14 cellular contexts compared by ENCODE assay signal in the genomic region with DNA sequence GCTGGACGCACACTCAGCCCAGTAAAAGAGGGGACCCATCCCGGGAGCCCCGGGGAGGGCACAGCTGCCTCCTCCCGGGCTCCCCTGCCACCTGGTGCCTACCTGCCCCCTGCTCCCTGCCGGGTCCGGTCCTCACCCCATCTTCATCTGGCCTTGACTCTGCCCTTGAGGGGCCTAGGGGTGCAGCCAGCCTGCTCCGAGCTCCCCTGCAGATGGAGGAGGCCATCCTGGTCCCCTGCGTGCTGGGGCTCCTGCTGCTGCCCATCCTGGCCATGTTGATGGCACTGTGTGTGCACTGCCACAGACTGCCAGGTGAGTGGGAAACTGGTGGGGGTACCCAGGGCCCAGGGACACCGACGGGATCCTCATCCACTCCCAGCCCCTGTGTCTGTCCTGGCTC. TPM values are rescaled to one million over a fixed set of nuclear protein-coding genes. Genes with fewer than 3 reads are reported as not detected.
DNase-seq lines count a peak whose midpoint lies in the region; ATAC-seq and TF ChIP-seq lines count a peak whose summit lies in the region.
"Had no signal": no experiment of that assay in that cellular context is flagged by ENCODE, and none has a peak within 500 bp of the region (broad histone marks: within the 10 kb centered on the region; RNA-seq: fewer than 3 reads in every experiment).

No MANE protein-coding gene starts in this region.

- in situ Hi-C loops in mammary epithelial cell (cut with MboI; ENCODE audit: low sequenced_read_pairs in 2 of 2): no loop called here

- H3K27ac Mint-ChIP-seq in activated T-helper 1 cell treated with anti-CD3 and anti-CD28 coated beads, Interleukin-12 subunit alpha, Interleukin-12 subunit beta, Interleukin-2, Interleukin-4 antibody, amounts not matched to agents 30 ng/mL and 10 ng/mL and 1 ng/mL, durations not matched to agents 14 hours and 24 hours and 36 hours: peak overlapping the region; percentile 98
- H3K27ac Mint-ChIP-seq: H9 had no signal

- peaks cover 66% of the 10 kb centered on the region for H3K36me3 Mint-ChIP-seq in activated T-helper 1 cell treated with anti-CD3 and anti-CD28 coated beads, Interleukin-12 subunit alpha, Interleukin-12 subunit beta, Interleukin-2, Interleukin-4 antibody, amounts not matched to agents 30 ng/mL and 10 ng/mL and 1 ng/mL, durations not matched to agents 14 hours and 24 hours and 36 hours (ENCODE audit: low read depth)

- BruUV-seq in mammary epithelial cell (replicated peaks; lab: Mats Ljungman, UMichigan): no TSS peak

- H3K4me3 ChIP-seq in breast epithelium (peak overlapping the region; percentile 18 to 37 (median 27)), mammary epithelial cell (replicated peaks in 1 of 3; ENCODE audit: insufficient read depth in 1 of 3, low read depth in 2 of 3, low read length in 3 of 3) (no peak overlapping the region), mucosa of rectum (ENCODE audit: low read length in 2 of 2) (peak overlapping the region; percentile 36 to 65)

- intact Hi-C loops in breast epithelium (cut with DNase I; ENCODE audit: low total_unique reads) (no loop called here), mammary epithelial cell (cut with micrococcal nuclease) (no loop called here)
- intact Hi-C loops in activated T-helper 1 cell treated with anti-CD3 and anti-CD28 coated beads, Interleukin-12 subunit alpha, Interleukin-12 subunit beta, Interleukin-2, Interleukin-4 antibody, amounts not matched to agents 30 ng/mL and 10 ng/mL and 1 ng/mL, durations not matched to agents 14 hours and 24 hours and 36 hours (cut with micrococcal nuclease): loop anchor here (1.0 to 2.0 kb wide), 2 partner anchors 11 to 60 kb away; a partner anchor contains a TSS

- H3K4me3 Mint-ChIP-seq in activated T-helper 1 cell treated with anti-CD3 and anti-CD28 coated beads, Interleukin-12 subunit alpha, Interleukin-12 subunit beta, Interleukin-2, Interleukin-4 antibody, amounts not matched to agents 30 ng/mL and 10 ng/mL and 1 ng/mL, durations not matched to agents 14 hours and 24 hours and 36 hours: peak overlapping the region; percentile 90
- H3K4me3 Mint-ChIP-seq: H9 had no signal

- H3K9ac ChIP-seq in mammary epithelial cell (ENCODE audit: insufficient read depth, low read length) (no peak overlapping the region), mucosa of rectum (ENCODE audit: low read depth in 1 of 2, low read length in 2 of 2) (no peak overlapping the region)

- H3K4me1 ChIP-seq in breast epithelium (no peaks in the 10 kb centered on the region), mammary epithelial cell (ENCODE audit: insufficient read depth, low read length) (no peaks in the 10 kb centered on the region), mucosa of rectum (ENCODE audit: control insufficient read depth in 2 of 2, insufficient read depth in 2 of 2, low read length in 2 of 2) (no peaks in the 10 kb centered on the region)

- no peak overlapping the region for H2AFZ ChIP-seq in mammary epithelial cell (ENCODE audit: low read depth, low read length)

- H3K4me2 ChIP-seq in mammary epithelial cell (ENCODE audit: insufficient read depth, low read depth, low read length): no peak overlapping the region

- TF ChIP-seq CTCF in breast epithelium (IDR thresholded peaks at IDR 0.05): no peak
- no peak for TF ChIP-seq CTCF in mammary epithelial cell (conservative IDR thresholded peaks at IDR 0.05 in 1 of 2, IDR thresholded peaks at IDR 0.05 in 1 of 2; ENCODE audit: extremely low read depth in 1 of 2, insufficient read depth in 1 of 2, low read depth in 1 of 2, low read length in 2 of 2)

- H3K79me2 ChIP-seq in mammary epithelial cell (ENCODE audit: insufficient read depth, low read length): no peaks in the 10 kb centered on the region

- peaks cover 48% of the 10 kb centered on the region for H3K4me1 Mint-ChIP-seq in activated T-helper 1 cell treated with anti-CD3 and anti-CD28 coated beads, Interleukin-12 subunit alpha, Interleukin-12 subunit beta, Interleukin-2, Interleukin-4 antibody, amounts not matched to agents 30 ng/mL and 10 ng/mL and 1 ng/mL, durations not matched to agents 14 hours and 24 hours and 36 hours (ENCODE audit: low read depth)
- H3K4me1 Mint-ChIP-seq: H9 had no signal

- peaks cover 3% of the 10 kb centered on the region for H3K9me3 Mint-ChIP-seq in activated T-helper 1 cell treated with anti-CD3 and anti-CD28 coated beads, Interleukin-12 subunit alpha, Interleukin-12 subunit beta, Interleukin-2, Interleukin-4 antibody, amounts not matched to agents 30 ng/mL and 10 ng/mL and 1 ng/mL, durations not matched to agents 14 hours and 24 hours and 36 hours

- dilution Hi-C loops in mammary epithelial cell (cut with HindIII; ENCODE audit: low sequenced_read_pairs): no loop called here

- CTCF ChIA-PET in mammary epithelial cell (lab: Charles Lee; ENCODE audit: low non-redundant PET): no interaction called here

- ATAC-seq in GM18909 (IDR thresholded peaks at IDR 0.05; ENCODE audit: poor library complexity, unreplicated experiment): no peak
- no peak for ATAC-seq in HG02571 (IDR thresholded peaks at IDR 0.05; ENCODE audit: unreplicated experiment)

- H3K36me3 ChIP-seq in breast epithelium (peaks cover 18% of the 10 kb centered on the region), mammary epithelial cell (ENCODE audit: insufficient read depth, low read length) (peaks cover 10% of the 10 kb centered on the region), mucosa of rectum (ENCODE audit: control insufficient read depth in 2 of 2, insufficient read depth in 2 of 2, low read length in 2 of 2) (peaks cover 15 to 44% of the 10 kb centered on the region in 2 donors)

- TF ChIP-seq POLR2A in breast epithelium (IDR thresholded peaks at IDR 0.05): no peak
- no peak for TF ChIP-seq POLR2A in erythroblast (IDR thresholded peaks at IDR 0.05; ENCODE audit: low read length)

- peak overlapping the region in 1 of 2 donors; percentile 12 for H3K27ac ChIP-seq in breast epithelium
- no peak overlapping the region for H3K27ac ChIP-seq in mammary epithelial cell (ENCODE audit: insufficient read depth, low read depth, low read length)
- peak overlapping the region in 1 of 2 donors; percentile 38 for H3K27ac ChIP-seq in mucosa of rectum (ENCODE audit: low read depth in 2 of 2, low read length in 2 of 2)
- H3K27ac ChIP-seq: VCaP had no signal

- no peaks in the 10 kb centered on the region for H4K20me1 ChIP-seq in mammary epithelial cell (ENCODE audit: insufficient read depth, low read length)

- H3K9me3 ChIP-seq in breast epithelium (peaks cover 0 to 7% of the 10 kb centered on the region in 2 donors), mammary epithelial cell (replicated peaks; ENCODE audit: insufficient read depth, low read length) (no peaks in the 10 kb centered on the region), mucosa of rectum (ENCODE audit: control insufficient read depth in 2 of 2, low read length in 2 of 2) (no peaks in the 10 kb centered on the region)

- DNase-seq in breast epithelium (ENCODE audit: low spot score in 2 of 2) (no peak), mammary epithelial cell (no peak), erythroblast (lab: John Stamatoyannopoulos, UW) (no peak), NCI-H748 treated with DMSO at 0.1 percent for 48 hours (lab: John Stamatoyannopoulos, UW) (no peak)
- DNase-seq in activated T-helper 1 cell treated with anti-CD3 and anti-CD28 coated beads, Interleukin-12 subunit alpha, Interleukin-12 subunit beta, Interleukin-2, Interleukin-4 antibody, amounts not matched to agents 30 ng/mL and 10 ng/mL and 1 ng/mL, durations not matched to agents 14 hours and 24 hours and 36 hours (ENCODE audit: low spot score): no peak
- DNase-seq: aorta, H9, NCI-H446 treated with DMSO at 0.1 percent for 48 hours, SHP77 had no signal

- 100% methylated on average over 4 of the region's 10 CpGs for WGBS in mammary epithelial cell (ENCODE audit: low coverage, missing lambda C conversion rate)

- H3K27me3 Mint-ChIP-seq in activated T-helper 1 cell treated with anti-CD3 and anti-CD28 coated beads, Interleukin-12 subunit alpha, Interleukin-12 subunit beta, Interleukin-2, Interleukin-4 antibody, amounts not matched to agents 30 ng/mL and 10 ng/mL and 1 ng/mL, durations not matched to agents 14 hours and 24 hours and 36 hours (ENCODE audit: insufficient read depth): no peaks in the 10 kb centered on the region

- no peaks in the 10 kb centered on the region for H3K27me3 ChIP-seq in breast epithelium
- H3K27me3 ChIP-seq in mammary epithelial cell (ENCODE audit: insufficient read depth, low read length): no peaks in the 10 kb centered on the region
- H3K27me3 ChIP-seq in mucosa of rectum (ENCODE audit: control insufficient read depth in 2 of 2, insufficient read depth in 2 of 2, low read length in 2 of 2): no peaks in the 10 kb centered on the region

RNA-seq across cellular contexts. Expression of a gene that starts 0.4 kb away (rescaled TPM):
- total RNA-seq in breast epithelium: 1 to 10 TPM; 4.0 to 8.2 (median 4.3) TPM
- 1 to 10 TPM in 1 of 2 donors, under 1 TPM in 1; 0.83 to 3.1 TPM for total RNA-seq in mammary epithelial cell
- polyA plus RNA-seq in mammary epithelial cell: 1.5 TPM
- polyA minus RNA-seq in mammary epithelial cell: 1.7 TPM
- 230 and 234 TPM in 2 replicates for total RNA-seq in activated T-helper 1 cell treated with anti-CD3 and anti-CD28 coated beads, Interleukin-12 subunit alpha, Interleukin-12 subunit beta, Interleukin-2, Interleukin-4 antibody, amounts not matched to agents 30 ng/mL and 10 ng/mL and 1 ng/mL, durations not matched to agents 14 hours and 24 hours and 36 hours

RNA-seq across cellular contexts. Expression of a gene that starts 10.6 kb away (rescaled TPM):
- total RNA-seq in breast epithelium (10 to 100 TPM; 15.1 to 19.5 (median 17.8) TPM), mammary epithelial cell (10 to 100 TPM; 24.5 to 32.3 TPM)
- polyA plus RNA-seq in mammary epithelial cell: 31.4 TPM
- polyA minus RNA-seq in mammary epithelial cell: 16.7 TPM
- 21.2 and 26.9 TPM in 2 replicates for total RNA-seq in activated T-helper 1 cell treated with anti-CD3 and anti-CD28 coated beads, Interleukin-12 subunit alpha, Interleukin-12 subunit beta, Interleukin-2, Interleukin-4 antibody, amounts not matched to agents 30 ng/mL and 10 ng/mL and 1 ng/mL, durations not matched to agents 14 hours and 24 hours and 36 hours

RNA-seq across cellular contexts. Expression of a gene that starts 34.5 kb away (rescaled TPM):
- total RNA-seq in breast epithelium (10 to 100 TPM; 23.2 to 38.1 (median 27.9) TPM), mammary epithelial cell (10 to 100 TPM; 21.5 to 59.2 TPM)
- polyA plus RNA-seq in mammary epithelial cell: 43.6 TPM
- polyA minus RNA-seq in mammary epithelial cell: 49.7 TPM
- 110 and 111 TPM in 2 replicates for total RNA-seq in activated T-helper 1 cell treated with anti-CD3 and anti-CD28 coated beads, Interleukin-12 subunit alpha, Interleukin-12 subunit beta, Interleukin-2, Interleukin-4 antibody, amounts not matched to agents 30 ng/mL and 10 ng/mL and 1 ng/mL, durations not matched to agents 14 hours and 24 hours and 36 hours

RNA-seq across cellular contexts. Expression of a gene that starts 53.4 kb away (rescaled TPM):
- not detected for total RNA-seq in breast epithelium
- not detected for total RNA-seq in mammary epithelial cell
- not detected for polyA plus RNA-seq in mammary epithelial cell
- not detected for polyA minus RNA-seq in mammary epithelial cell
- total RNA-seq in activated T-helper 1 cell treated with anti-CD3 and anti-CD28 coated beads, Interleukin-12 subunit alpha, Interleukin-12 subunit beta, Interleukin-2, Interleukin-4 antibody, amounts not matched to agents 30 ng/mL and 10 ng/mL and 1 ng/mL, durations not matched to agents 14 hours and 24 hours and 36 hours: not detected in 2 replicates
- total RNA-seq: LHCN-M2 had no signal

Comparison
In these comparisons a context has a peak if more than half of its experiments do, and no peak if none do; other contexts are left out.
1. H3K4me3 ChIP-seq: peak in breast epithelium (3 of 3) and mucosa of rectum (2 of 2); none in mammary epithelial cell (0 of 3).
2. RNA of a gene that starts 0.4 kb away (total RNA-seq): 230 to 234 TPM in activated T-helper 1 cell treated with anti-CD3 and anti-CD28 coated beads, Interleukin-12 subunit alpha, Interleukin-12 subunit beta, Interleukin-2, Interleukin-4 antibody, amounts not matched to agents 30 ng/mL and 10 ng/mL and 1 ng/mL, durations not matched to agents 14 hours and 24 hours and 36 hours; 4.0 to 8.2 TPM in breast epithelium and 0.83 to 3.1 TPM in mammary epithelial cell; every median in the first group is over 10 times any median in the second.